15 cellular contexts compared by ENCODE assay signal in the genomic region with DNA sequence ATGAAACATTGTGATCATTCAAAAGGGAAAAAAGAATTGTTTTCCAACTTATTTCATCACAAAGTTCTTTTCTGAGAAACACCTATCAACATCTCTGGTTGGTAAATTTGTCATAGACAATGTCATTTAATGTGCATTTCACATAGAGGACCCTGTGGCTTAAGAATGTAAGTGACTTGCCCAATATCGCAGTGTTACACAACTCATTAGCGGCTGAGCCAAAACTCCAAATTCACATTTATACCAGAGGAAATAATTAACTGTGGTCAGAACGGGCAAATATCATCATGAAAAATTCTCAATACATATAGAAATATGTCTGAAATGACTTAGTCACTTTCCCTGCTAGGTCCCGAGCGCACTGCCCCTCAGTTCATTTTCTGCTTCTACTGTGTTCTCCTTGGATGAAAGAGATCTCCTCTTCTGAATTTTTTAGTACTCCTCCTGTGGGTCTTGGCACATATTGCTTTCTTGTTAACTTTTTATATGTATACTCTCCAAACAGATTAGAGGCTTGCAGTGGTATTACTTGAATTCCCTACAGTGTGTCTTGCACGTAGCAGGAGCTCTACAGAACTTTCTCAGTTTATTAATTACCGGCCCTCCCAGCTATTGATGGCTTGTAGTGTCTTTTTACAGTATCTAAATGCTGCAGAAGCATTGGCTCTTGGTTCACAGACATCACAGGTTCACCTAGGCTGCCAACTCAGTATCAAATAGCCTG. TPM values are rescaled to one million over a fixed set of nuclear protein-coding genes. Genes with fewer than 3 reads are reported as not detected.
DNase-seq lines count a peak whose midpoint lies in the region; ATAC-seq and TF ChIP-seq lines count a peak whose summit lies in the region.
"Had no signal": no experiment of that assay in that cellular context is flagged by ENCODE, and none has a peak within 500 bp of the region (broad histone marks: within the 10 kb centered on the region; RNA-seq: fewer than 3 reads in every experiment).

No MANE protein-coding gene starts in this region.

- no peaks in the 10 kb centered on the region for H3K9me3 ChIP-seq in IMR-90 (ENCODE audit: control insufficient read depth, insufficient read depth, low read length)
- H3K9me3 ChIP-seq: A549 had no signal

- H2AFZ ChIP-seq in IMR-90 (replicated peaks; ENCODE audit: low read length, poor library complexity), result no peak overlapping the region

- no peak overlapping the region for H4K5ac ChIP-seq in IMR-90 (ENCODE audit: low read depth, low read length)

- no peak overlapping the region for H2AK9ac ChIP-seq in IMR-90 (replicated peaks; ENCODE audit: low read depth, low read length, poor library complexity)

- H3K4ac ChIP-seq in IMR-90 (ENCODE audit: low read depth, low read length), result no peak overlapping the region

- DNase-seq in AML-193 (lab: John Stamatoyannopoulos, UW) (peak; percentile 90 to 94), IMR-90 (no peak), NOMO-1 treated with dmso at 0.1 percent for 144 hours (lab: John Stamatoyannopoulos, UW; ENCODE audit: unreplicated experiment) (peak; percentile 84), fibroblast of gingiva (ENCODE audit: low read depth) (peak; percentile 51), DMS53 treated with DMSO at 0.1 percent for 48 hours (lab: John Stamatoyannopoulos, UW; ENCODE audit: unreplicated experiment) (no peak), brain microvascular endothelial cell (no peak), posterior vena cava (ENCODE audit: low spot score) (no peak)
- DNase-seq: CD8-positive, alpha-beta T cell; Kasumi-1; NCI-H1092 treated with DMSO at 0.1 percent for 48 hours; NCI-H1694; SHP77 treated with DMSO at 0.1 percent for 48 hours had no signal

- H3K4me1 ChIP-seq in IMR-90 (ENCODE audit: control insufficient read depth, insufficient read depth, low read length), result peaks cover 13% of the 10 kb centered on the region
- H3K4me1 ChIP-seq: A549 had no signal

- TF ChIP-seq POLR2A in IMR-90 (IDR thresholded peaks at IDR 0.05; ENCODE audit: low read depth, low read length), result no peak

- H3K36me3 ChIP-seq in IMR-90 (ENCODE audit: control insufficient read depth, insufficient read depth, low read length) (no peaks in the 10 kb centered on the region), brain microvascular endothelial cell (replicated peaks) (no peaks in the 10 kb centered on the region)

- no peak for TF ChIP-seq RAD21 in IMR-90 (IDR thresholded peaks at IDR 0.05; ENCODE audit: low read length)

- H3K9me1 ChIP-seq in IMR-90 (ENCODE audit: insufficient read depth, low read length), result peaks cover 6% of the 10 kb centered on the region; the same call in 1 of the 2 replicates

- H4K91ac ChIP-seq in IMR-90 (ENCODE audit: insufficient read depth, low read depth, low read length), result no peak overlapping the region

- ATAC-seq in IMR-90 (ENCODE audit: low read depth) (no peak), GM21529 (IDR thresholded peaks at IDR 0.05; ENCODE audit: unreplicated experiment) (no peak)
- ATAC-seq: CD8-positive, alpha-beta T cell; HepG2 had no signal

- H3K56ac ChIP-seq in IMR-90 (ENCODE audit: extremely low read depth, insufficient read depth, low read length), result no peak overlapping the region

- TF ChIP-seq CTCF in IMR-90 (conservative IDR thresholded peaks at IDR 0.05; ENCODE audit: low read depth, low read length) (no peak), brain microvascular endothelial cell (IDR thresholded peaks at IDR 0.05; ENCODE audit: low read depth, low read length, missing control alignments) (no peak)

- CTCF ChIA-PET in IMR-90 (lab: Yijun Ruan, JAX), result no interaction called here

- H3K4me3 ChIP-seq in IMR-90 (ENCODE audit: insufficient read depth, low read depth, low read length) (no peak overlapping the region), brain microvascular endothelial cell (ENCODE audit: low read depth, low read length) (no peak overlapping the region)
- H3K4me3 ChIP-seq: A549 had no signal

- H3K18ac ChIP-seq in IMR-90 (ENCODE audit: low read depth, low read length), result no peak overlapping the region

- H2BK5ac ChIP-seq in IMR-90 (ENCODE audit: low read depth, low read length, poor library complexity, severe bottlenecking), result no peak overlapping the region

- H3K27ac ChIP-seq in IMR-90 (ENCODE audit: insufficient read depth, low read length) (no peak overlapping the region), brain microvascular endothelial cell (no peak overlapping the region)
- H3K27ac ChIP-seq: A549 had no signal

- H3K4me2 ChIP-seq in IMR-90 (ENCODE audit: low read depth, low read length), result no peak overlapping the region
- H3K4me2 ChIP-seq: A549 had no signal

- H2BK120ac ChIP-seq in IMR-90 (ENCODE audit: low read depth, low read length), result no peak overlapping the region

- WGBS in IMR-90 (ENCODE audit: extremely low coverage in 2 of 2, insufficient read length in 1 of 2), 2 experiments, result no CpG with 5 or more reads among the region's 7 CpGs

- H4K8ac ChIP-seq in IMR-90 (ENCODE audit: low read depth in 2 of 2, low read length in 2 of 2), result no peak overlapping the region

- POLR2A ChIA-PET in IMR-90 (lab: Charles Lee; ENCODE audit: unreplicated experiment), result no interaction called here

- H4K20me1 ChIP-seq in IMR-90 (ENCODE audit: insufficient read depth, low read length), result no peaks in the 10 kb centered on the region

- H3K27me3 ChIP-seq in IMR-90 (ENCODE audit: control insufficient read depth, insufficient read depth, low read length) (no peaks in the 10 kb centered on the region), brain microvascular endothelial cell (replicated peaks) (no peaks in the 10 kb centered on the region)

- intact Hi-C loops in IMR-90 (cut with micrococcal nuclease) (no loop called here), posterior vena cava (cut with DNase I) (no loop called here)

- BruUV-seq in IMR-90 (replicated peaks; lab: Mats Ljungman, UMichigan), result no TSS peak

- no peak overlapping the region for H2AK5ac ChIP-seq in IMR-90 (ENCODE audit: low read depth, low read length)

- dilution Hi-C loops in IMR-90 (cut with HindIII; ENCODE audit: low sequenced_read_pairs, unreplicated experiment), result no loop called here

- H3K79me1 ChIP-seq in IMR-90 (ENCODE audit: low read depth in 1 of 2, low read length in 2 of 2), result peaks cover 3% of the 10 kb centered on the region in 2 experiments; a peak in 2 of 4 replicates

- in situ Hi-C loops in IMR-90 (cut with MboI; ENCODE audit: low sequenced_read_pairs), result no loop called here
- in situ Hi-C loops in brain microvascular endothelial cell (cut with HindIII; ENCODE audit: low pct_ligation_motif_present, low sequenced_read_pairs), result no loop called here

- H2BK15ac ChIP-seq in IMR-90 (ENCODE audit: low read depth, low read length), result no peak overlapping the region

- H2BK20ac ChIP-seq in IMR-90 (ENCODE audit: low read depth, low read length), result no peak overlapping the region

- no peak overlapping the region for H3K23ac ChIP-seq in IMR-90 (ENCODE audit: low read depth, low read length)

- H3K9ac ChIP-seq in IMR-90 (ENCODE audit: low read depth, low read length), result no peak overlapping the region

- H3K14ac ChIP-seq in IMR-90 (replicated peaks; ENCODE audit: low read depth, low read length), result no peak overlapping the region

TF ChIP-seq in IMR-90, 13 proteins besides CTCF, POLR2A, EP300 and RAD21:
- 0 out of 2 replicates have a peak, but pooled peaks have one; percentile 12 for TF ChIP-seq CEBPB (IDR thresholded peaks at IDR 0.05; ENCODE audit: low read depth, low read length)
- TF ChIP-seq SMC3 (IDR thresholded peaks at IDR 0.05; ENCODE audit: low read depth, low read length), result no peak
TF ChIP-seq in IMR-90: peak in this region for 1.

RNA-seq across cellular contexts. Expression of a gene that starts 33.1 kb away (rescaled TPM):
- total RNA-seq in IMR-90 (2012; rRNA removed) (96.7 and 97.9 TPM in 2 replicates), posterior vena cava (10 to 100 TPM; 12.9 to 84.0 TPM)
- polyA plus RNA-seq in IMR-90 (2012; rRNA removed), result 117 and 135 TPM in 2 replicates
- 92.2 and 182 TPM in 2 replicates for polyA plus RNA-seq in IMR-90 (2012; cell fraction: cytosol; rRNA removed)
- polyA plus RNA-seq in IMR-90 (2012; cell fraction: nucleus; rRNA removed; ENCODE audit: low replicate concordance), result 66.5 and 87.9 TPM in 2 replicates
- total RNA-seq: CD8-positive, alpha-beta T cell; HepG2 had no signal
- polyA plus RNA-seq: HepG2 had no signal

RNA-seq across cellular contexts. Expression of a gene that starts 33.5 kb away (rescaled TPM):
- total RNA-seq in IMR-90 (2012; rRNA removed), result 99.4 and 130 TPM in 2 replicates
- polyA plus RNA-seq in IMR-90 (2012; rRNA removed), result 26.0 and 30.5 TPM in 2 replicates
- 6.7 and 7.6 TPM in 2 replicates for polyA plus RNA-seq in IMR-90 (2012; cell fraction: cytosol; rRNA removed)
- 4.5 and 34.9 TPM in 2 replicates for polyA plus RNA-seq in IMR-90 (2012; cell fraction: nucleus; rRNA removed; ENCODE audit: low replicate concordance)
- total RNA-seq in posterior vena cava, result 1 to 10 TPM in 1 of 2 donors, under 1 TPM in 1; 0.24 to 1.7 TPM
- total RNA-seq: CD8-positive, alpha-beta T cell; HepG2 had no signal
- polyA plus RNA-seq: HepG2 had no signal

Comparison
In these comparisons a context has a peak if more than half of its experiments do, and no peak if none do; other contexts are left out.
1. DNase-seq: peak in AML-193 (2 of 2), NOMO-1 treated with dmso at 0.1 percent for 144 hours (single experiment) and fibroblast of gingiva (single experiment); none in IMR-90 (single experiment), DMS53 treated with DMSO at 0.1 percent for 48 hours (single experiment), brain microvascular endothelial cell (single experiment) and posterior vena cava (single experiment).
2. RNA of a gene that starts 33.5 kb away (total RNA-seq): 99.4 to 130 TPM in IMR-90; 0.24 to 1.7 TPM in posterior vena cava; every median in the first group is over 10 times any median in the second.